ENCODE assay signal across 18 cellular contexts in the genomic region with DNA sequence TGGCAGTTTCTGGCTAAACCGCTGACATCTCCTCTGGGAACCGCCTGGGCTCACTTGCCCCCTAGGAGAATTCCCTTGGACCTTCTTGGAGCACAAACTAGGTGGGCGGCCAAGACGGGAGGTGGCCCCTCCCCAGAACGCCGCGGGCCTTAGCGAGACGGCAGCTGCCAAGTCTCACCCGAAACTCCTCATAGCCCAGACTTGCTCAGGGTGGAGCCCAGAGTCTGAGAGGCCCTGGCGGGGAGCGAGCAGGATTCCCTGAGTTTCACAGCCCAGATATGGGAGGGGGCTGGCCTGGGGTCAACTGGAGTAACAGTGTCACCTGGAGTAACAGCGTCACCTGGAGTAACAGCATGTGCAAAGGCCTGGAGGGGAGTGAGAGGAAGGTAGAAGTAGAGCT. TPM values are rescaled to one million over a fixed set of nuclear protein-coding genes. Genes with fewer than 3 reads are reported as not detected.
"Had no signal": no experiment of that assay in that cellular context is flagged by ENCODE, and none has a peak within 500 bp of the region (broad histone marks: within the 10 kb centered on the region; RNA-seq: fewer than 3 reads in every experiment).

No MANE protein-coding gene starts in this region.

- H3K4me1 Mint-ChIP-seq: activated CD4-positive, alpha-beta memory T cell treated with anti-CD3 and anti-CD28 coated beads, Interleukin-2, amount 10 ng/mL, durations not matched to agents 7 days and 5 days; activated naive CD4-positive, alpha-beta T cell treated with anti-CD3 and anti-CD28 coated beads, Interleukin-2, amount 10 ng/mL, durations not matched to agents 7 days and 5 days; naive thymus-derived CD8-positive, alpha-beta T cell had no signal

- H3K27me3 ChIP-seq: adrenal gland, ovary, uterus had no signal

- ATAC-seq: mucosa of descending colon; naive thymus-derived CD8-positive, alpha-beta T cell had no signal

- H3K4me3 Mint-ChIP-seq: activated CD4-positive, alpha-beta memory T cell treated with anti-CD3 and anti-CD28 coated beads, Interleukin-2, amount 10 ng/mL, durations not matched to agents 7 days and 5 days; activated naive CD4-positive, alpha-beta T cell treated with anti-CD3 and anti-CD28 coated beads, Interleukin-2, amount 10 ng/mL, durations not matched to agents 7 days and 5 days; naive thymus-derived CD8-positive, alpha-beta T cell; stimulated activated naive CD8-positive, alpha-beta T cell treated with anti-CD3 and anti-CD28 coated beads, Interleukin-15, Interleukin-2, amounts not matched to agents 100 ng/mL and 50 ng/mL, for 24 hours had no signal

- FAIRE-seq: endothelial cell of umbilical vein had no signal

- H3K27ac Mint-ChIP-seq: activated CD4-positive, alpha-beta memory T cell treated with anti-CD3 and anti-CD28 coated beads, Interleukin-2, amount 10 ng/mL, durations not matched to agents 7 days and 5 days; activated naive CD4-positive, alpha-beta T cell treated with anti-CD3 and anti-CD28 coated beads, Interleukin-2, amount 10 ng/mL, durations not matched to agents 7 days and 5 days; stimulated activated naive CD8-positive, alpha-beta T cell treated with anti-CD3 and anti-CD28 coated beads, Interleukin-15, Interleukin-2, amounts not matched to agents 100 ng/mL and 50 ng/mL, for 24 hours had no signal

- H3K36me3 Mint-ChIP-seq: activated naive CD4-positive, alpha-beta T cell treated with anti-CD3 and anti-CD28 coated beads, Interleukin-2, amount 10 ng/mL, durations not matched to agents 7 days and 5 days had no signal

- H3K4me3 ChIP-seq: adrenal gland, coronary artery, mucosa of descending colon, ovary, sigmoid colon, thoracic aorta, uterus had no signal

- DNase-seq: activated CD4-positive, alpha-beta memory T cell treated with anti-CD3 and anti-CD28 coated beads, Interleukin-2, amount 10 ng/mL, durations not matched to agents 7 days and 5 days; activated CD8-positive, alpha-beta memory T cell treated with anti-CD3 and anti-CD28 coated beads, Interleukin-2, amount 50 U/mL, for 48 hours; activated naive CD4-positive, alpha-beta T cell treated with anti-CD3 and anti-CD28 coated beads, Interleukin-2, amount 10 ng/mL, durations not matched to agents 7 days and 5 days; adrenal gland; central memory CD4-positive, alpha-beta T cell; effector CD4-positive, alpha-beta T cell; hypothalamus; mucosa of descending colon; naive thymus-derived CD8-positive, alpha-beta T cell; ovary; sigmoid colon; stimulated activated CD4-positive, alpha-beta T cell treated with anti-CD3 and anti-CD28 coated beads, Interleukin-4, amount 100 ng/mL, for 1 hour; stimulated activated CD8-positive, alpha-beta memory T cell treated with anti-CD3 and anti-CD28 coated beads, Interleukin-4, amount 100 ng/mL, for 48 hours; uterus had no signal

- H3K4me1 ChIP-seq: adrenal gland, sigmoid colon, uterus had no signal

- H3K36me3 ChIP-seq: adrenal gland, ovary, sigmoid colon, thoracic aorta, uterus had no signal

- H3K27ac ChIP-seq: adrenal gland, coronary artery, ovary, sigmoid colon, thoracic aorta, uterus had no signal

RNA-seq across cellular contexts. Expression of gene TINCR, which starts 10.1 kb away (rescaled TPM):
- total RNA-seq: endothelial cell of umbilical vein had no signal
